1 cellular context compared by ENCODE assay signal in genomic region chr3:4302747-4303146, GRCh38.
TF ChIP-seq lines count a peak whose summit lies in the region.

No MANE protein-coding gene starts in this region.

TF ChIP-seq in GM23338, 12 proteins besides CTCF, POLR2A, EP300 and RAD21 (continued from another document):
- TF ChIP-seq REST (IDR thresholded peaks at IDR 0.05; ENCODE audit: unreplicated experiment), result no peak
- TF ChIP-seq STAT1 (IDR thresholded peaks at IDR 0.05; ENCODE audit: unreplicated experiment), result no peak
- no peak for TF ChIP-seq POLR2AphosphoS5 (IDR thresholded peaks at IDR 0.05; ENCODE audit: low read depth)
- no peak for TF ChIP-seq NANOG (IDR thresholded peaks at IDR 0.05; ENCODE audit: borderline replicate concordance)
